10 cellular contexts compared by ENCODE assay signal in genomic region chr6:137165375-137166246, GRCh38. TPM values are rescaled to one million over a fixed set of nuclear protein-coding genes. Genes with fewer than 3 reads are reported as not detected.
DNase-seq lines count a peak whose midpoint lies in the region; ATAC-seq, FAIRE-seq and TF ChIP-seq lines count a peak whose summit lies in the region.
"Had no signal": no experiment of that assay in that cellular context is flagged by ENCODE, and none has a peak within 500 bp of the region (broad histone marks: within the 10 kb centered on the region; RNA-seq: fewer than 3 reads in every experiment).

No MANE protein-coding gene starts in this region.

- POLR2A ChIA-PET in H1 (lab: Charles Lee; ENCODE audit: partially characterized antibody) (no interaction called here), HEK293T (lab: Yijun Ruan, JAX) (no interaction called here)

- H3K36me3 ChIP-seq in H1 (ENCODE audit: control insufficient read depth in 2 of 4, insufficient read depth in 4 of 4, low read length in 3 of 4) (no peaks in the 10 kb centered on the region), H7 (replicated peaks; ENCODE audit: control insufficient read depth, insufficient read depth, low read length) (no peaks in the 10 kb centered on the region)

- H3K9ac ChIP-seq in H1 (replicated peaks in 1 of 4; ENCODE audit: extremely low read depth in 1 of 4, low read depth in 3 of 4, low read length in 3 of 4), result no peak overlapping the region

- no peak for TF ChIP-seq POLR2A in H1 (IDR thresholded peaks at IDR 0.05; ENCODE audit: control extremely low read depth in 1 of 2, low read depth in 2 of 2, low read length in 2 of 2)

- no peak overlapping the region for H4K5ac ChIP-seq in H1 (ENCODE audit: insufficient read length, low read depth, low read length)

- TF ChIP-seq EP300 in H1 (IDR thresholded peaks at IDR 0.05; ENCODE audit: borderline replicate concordance in 1 of 2, low read depth in 2 of 2, low read length in 2 of 2), result no peak

- H2BK5ac ChIP-seq in H1 (ENCODE audit: low read depth, low read length), result no peak overlapping the region

- H3K4me2 ChIP-seq in H1 (ENCODE audit: insufficient read depth in 1 of 2, low read depth in 2 of 2, low read length in 2 of 2), result no peak overlapping the region

- H3K79me1 ChIP-seq in H1 (ENCODE audit: low read depth, low read length), result no peaks in the 10 kb centered on the region

- H2BK20ac ChIP-seq in H1 (ENCODE audit: low read length), result no peak overlapping the region

- peak; percentile 19 to 31; a peak in 2 of 4 replicates for TF ChIP-seq RAD21 in H1 (IDR thresholded peaks at IDR 0.05 in 1 of 2, conservative IDR thresholded peaks at IDR 0.05 in 1 of 2; ENCODE audit: low read depth in 2 of 2, low read length in 2 of 2)

- TF ChIP-seq CTCF in H1 (IDR thresholded peaks at IDR 0.05; ENCODE audit: control extremely low read depth in 1 of 3, insufficient read depth in 1 of 3, low read depth in 1 of 3, low read length in 3 of 3), result no peak

- WGBS in H1 (ENCODE audit: extremely low coverage in 1 of 2, insufficient coverage in 1 of 2, insufficient read length in 1 of 2, insufficient replicate concordance in 2 of 2, low coverage in 1 of 2, low lambda C conversion rate in 2 of 2, missing lambda C conversion rate in 1 of 2), 2 experiments, result 90% methylated on average over 9 of the region's 9 CpGs; no CpG with 5 or more reads in 1 of the 2 experiments

- H4K91ac ChIP-seq in H1 (replicated peaks; ENCODE audit: insufficient read length, low read length), result no peak overlapping the region

- H4K8ac ChIP-seq in H1 (ENCODE audit: extremely low read depth, insufficient read depth, low read length), result no peak overlapping the region

- CTCF ChIA-PET in H1 (lab: Charles Lee; ENCODE audit: partially characterized antibody) (interaction anchor here (1.0 to 1.3 kb wide), 4 partner anchors 14 to 270 kb away, joined by 3 to 4 read pairs (median 3); no protein-coding TSS in a partner anchor), HEK293T (lab: Yijun Ruan, JAX) (interaction anchor here (0.6 kb wide), 2 partner anchors 447 to 502 kb away, joined by 3 to 6 read pairs; no protein-coding TSS in a partner anchor)

- no peaks in the 10 kb centered on the region for H3K23me2 ChIP-seq in H1 (ENCODE audit: low read depth, low read length)

- H3K14ac ChIP-seq in H1 (ENCODE audit: insufficient read length), result no peak overlapping the region

- H3K27me3 ChIP-seq in H1 (replicated peaks in 1 of 4; ENCODE audit: control insufficient read depth in 3 of 4, extremely low read depth in 1 of 4, insufficient read depth in 3 of 4, low read length in 3 of 4) (no peaks in the 10 kb centered on the region), H7 (ENCODE audit: control insufficient read depth, insufficient read depth, low read length) (no peaks in the 10 kb centered on the region)

- H2BK120ac ChIP-seq in H1 (replicated peaks; ENCODE audit: low read depth, low read length), result no peak overlapping the region

- no peak overlapping the region for H2AFZ ChIP-seq in H1 (ENCODE audit: low read length)

- H4K20me1 ChIP-seq in H1 (replicated peaks in 1 of 2; ENCODE audit: control insufficient read depth in 1 of 2, insufficient read depth in 2 of 2, low read length in 2 of 2), result no peaks in the 10 kb centered on the region

- ATAC-seq in GM18873 (IDR thresholded peaks at IDR 0.05; ENCODE audit: low FRiP score, unreplicated experiment), result peak; percentile 64
- peak; percentile 70 for ATAC-seq in HG03108 (IDR thresholded peaks at IDR 0.05; ENCODE audit: unreplicated experiment)

- no peak overlapping the region for H3K4me3 ChIP-seq in H1 (ENCODE audit: extremely low read depth in 1 of 4, insufficient read depth in 2 of 4, low read depth in 3 of 4, low read length in 4 of 4)
- no peak overlapping the region for H3K4me3 ChIP-seq in H7 (ENCODE audit: insufficient read depth, low read depth, low read length)

- no peak overlapping the region for H2BK15ac ChIP-seq in H1 (ENCODE audit: low read length)

- H2BK12ac ChIP-seq in H1 (ENCODE audit: low read depth, low read length), result no peak overlapping the region

- H3K27ac ChIP-seq in H1 (ENCODE audit: low read depth, low read length), result no peak overlapping the region

- H3K9me3 ChIP-seq in H1 (ENCODE audit: insufficient read depth in 2 of 2, low read depth in 1 of 2, low read length in 1 of 2), result peaks cover 44 to 56% of the 10 kb centered on the region in 2 experiments

- no peak overlapping the region for H3K56ac ChIP-seq in H1 (replicated peaks; ENCODE audit: insufficient read length, low read depth, low read length)

- no peak for FAIRE-seq in H1 (lab: Jason Lieb, UNC)

- no peak overlapping the region for H3K23ac ChIP-seq in H1 (ENCODE audit: insufficient read length)

- DNase-seq in COLO829 (ENCODE audit: low spot score), result peak; percentile 56
- DNase-seq in SK-N-DZ (ENCODE audit: low spot score), result peak; percentile 53
- no peak for DNase-seq in H1 (ENCODE audit: low read depth in 1 of 2, low spot score in 2 of 2)
- DNase-seq in NCI-H510A treated with DMSO at 0.1 percent for 48 hours (lab: John Stamatoyannopoulos, UW), result no peak
- DNase-seq in HEK293T (ENCODE audit: extremely low spot score), result no peak
- no peak for DNase-seq in H7
- DNase-seq: left cardiac atrium had no signal

- H3K79me2 ChIP-seq in H1 (ENCODE audit: control insufficient read depth in 1 of 2, insufficient read depth in 2 of 2, low read length in 2 of 2), result no peaks in the 10 kb centered on the region

- H3K4me1 ChIP-seq in H1 (replicated peaks in 1 of 4; ENCODE audit: control insufficient read depth in 3 of 4, insufficient read depth in 4 of 4, low read length in 3 of 4), result no peaks in the 10 kb centered on the region

- H2AK5ac ChIP-seq in H1 (ENCODE audit: low read depth, low read length), result no peak overlapping the region

- no peak overlapping the region for H3K4ac ChIP-seq in H1 (replicated peaks; ENCODE audit: insufficient read length, low read depth, low read length)

- no peak overlapping the region for H3K18ac ChIP-seq in H1 (ENCODE audit: extremely low read depth, low read length)

TF ChIP-seq in H1, 55 proteins besides CTCF, POLR2A, EP300 and RAD21 (continues in another document):
- no peak for TF ChIP-seq RNF2 (IDR thresholded peaks at IDR 0.05; ENCODE audit: borderline replicate concordance, low read depth, low read length, missing control alignments, poor library complexity, severe bottlenecking)

TF ChIP-seq in HEK293T, 16 proteins besides CTCF, POLR2A, EP300 and RAD21:
- no peak for TF ChIP-seq HDGF (IDR thresholded peaks at IDR 0.05; ENCODE audit: borderline replicate concordance)
- no peak for TF ChIP-seq FOXM1 (IDR thresholded peaks at IDR 0.05; ENCODE audit: borderline replicate concordance)
- TF ChIP-seq PKNOX1 (IDR thresholded peaks at IDR 0.05), result no peak

RNA-seq across cellular contexts. Expression of gene IL22RA2, which starts 7.8 kb away (rescaled TPM):
- not detected in 2 replicates for polyA plus RNA-seq in SK-N-DZ (2014; cell fraction: cytosol; rRNA removed)
- polyA plus RNA-seq in SK-N-DZ (2014; cell fraction: nucleus; rRNA removed), result not detected in 2 replicates
- not detected in 2 replicates for total RNA-seq in H1 (2021; fragmentation: NEBNext Ultra II Directional; extraction: Animal tissue kit (Norgen Biotek cat#: 25700))
- polyA plus RNA-seq in H1 (2011; rRNA removed), result not detected in 2 replicates
- polyA plus RNA-seq in H1 (2011; cell fraction: cytosol; rRNA removed), result not detected
- not detected for polyA plus RNA-seq in H1 (2011; cell fraction: nucleus; rRNA removed)
- polyA plus RNA-seq in H1 (2012, experiment 1 of 2), result not detected in 4 replicates
- polyA plus RNA-seq in H1 (2012, experiment 2 of 2), result not detected
- 0.02 TPM for polyA plus RNA-seq in H1 (2013, experiment 1 of 2)
- polyA plus RNA-seq in H1 (2013, experiment 2 of 2), result not detected
- polyA minus RNA-seq in H1 (2011; rRNA and poly(A)+ RNA removed), result not detected in 2 replicates
- polyA minus RNA-seq in H1 (2011; cell fraction: cytosol; rRNA and poly(A)+ RNA removed), result not detected
- polyA minus RNA-seq in H1 (2011; cell fraction: nucleus; rRNA and poly(A)+ RNA removed), result not detected
- not detected in 2 replicates for total RNA-seq in H7 (2014; rRNA removed; shearing (Covaris generic))
- total RNA-seq: left cardiac atrium; T-helper 2 cell treated with Interferon-gamma antibody and Interleukin-4, amounts not matched to agents 100 ng/mL and 5 ng/mL, for 36 hours had no signal

RNA-seq across cellular contexts. Expression of gene IFNGR1, which starts 53.6 kb away (rescaled TPM):
- polyA plus RNA-seq in SK-N-DZ (2014; cell fraction: cytosol; rRNA removed), result 31.9 TPM in 2 replicates
- polyA plus RNA-seq in SK-N-DZ (2014; cell fraction: nucleus; rRNA removed), result 26.0 and 33.4 TPM in 2 replicates
- total RNA-seq in H1 (2021; fragmentation: NEBNext Ultra II Directional; extraction: Animal tissue kit (Norgen Biotek cat#: 25700)), result 20.9 and 21.9 TPM in 2 replicates
- polyA plus RNA-seq in H1 (2011; rRNA removed), result 6.6 and 9.7 TPM in 2 replicates
- 13.2 TPM for polyA plus RNA-seq in H1 (2011; cell fraction: cytosol; rRNA removed)
- 18.1 TPM for polyA plus RNA-seq in H1 (2011; cell fraction: nucleus; rRNA removed)
- 18.8 to 22.2 TPM (median 20.2 TPM) in 4 replicates for polyA plus RNA-seq in H1 (2012, experiment 1 of 2)
- polyA plus RNA-seq in H1 (2012, experiment 2 of 2), result 2.7 TPM
- polyA plus RNA-seq in H1 (2013, experiment 1 of 2), result 29.2 TPM
- 34.3 TPM for polyA plus RNA-seq in H1 (2013, experiment 2 of 2)
- polyA minus RNA-seq in H1 (2011; rRNA and poly(A)+ RNA removed), result 9.6 and 15.1 TPM in 2 replicates
- polyA minus RNA-seq in H1 (2011; cell fraction: cytosol; rRNA and poly(A)+ RNA removed), result 11.4 TPM
- polyA minus RNA-seq in H1 (2011; cell fraction: nucleus; rRNA and poly(A)+ RNA removed), result 21.1 TPM
- 21.8 and 24.7 TPM in 2 replicates for total RNA-seq in H7 (2014; rRNA removed; shearing (Covaris generic))

Comparison
In these comparisons a context has a peak if more than half of its experiments do, and no peak if none do; other contexts are left out.
1. DNase-seq: peak in COLO829 (single experiment) and SK-N-DZ (single experiment); none in H1 (0 of 2), NCI-H510A treated with DMSO at 0.1 percent for 48 hours (single experiment), HEK293T (single experiment) and H7 (single experiment).